Comparison of ENCODE assay signal across 7 cellular contexts in genomic region chr4:189619869-189620268, GRCh38.
DNase-seq lines count a peak whose midpoint lies in the region; ATAC-seq and TF ChIP-seq lines count a peak whose summit lies in the region.
"Not testable (repeated sequence)": the region's sequence is repeated elsewhere in the genome, so short reads cannot be mapped to it uniquely, and the experiment has no call there.

No MANE protein-coding gene starts in this region.

- H3K79me2 ChIP-seq in MM.1S (ENCODE audit: low read length) = not testable (repeated sequence)

- not testable (repeated sequence) for H4K20me1 ChIP-seq in MM.1S (ENCODE audit: insufficient read depth, low read length)

- TF ChIP-seq CTCF in MM.1S (IDR thresholded peaks at IDR 0.05; ENCODE audit: low read length) = not testable (repeated sequence)

- peak; percentile 56 for ATAC-seq in GM18499 (IDR thresholded peaks at IDR 0.05; ENCODE audit: insufficient read depth, unreplicated experiment)
- ATAC-seq in GM19351 (IDR thresholded peaks at IDR 0.05; ENCODE audit: unreplicated experiment) = peak; percentile 47
- ATAC-seq in GM19468 (IDR thresholded peaks at IDR 0.05; ENCODE audit: extremely low read depth, unreplicated experiment) = peak; percentile 32
- ATAC-seq in HG02870 (IDR thresholded peaks at IDR 0.05; ENCODE audit: unreplicated experiment) = peak; percentile 76
- ATAC-seq in HG03432 (IDR thresholded peaks at IDR 0.05; ENCODE audit: unreplicated experiment) = peak; percentile 61
- peak; percentile 15 to 49 for ATAC-seq in left cardiac atrium

- not testable (repeated sequence) for H3K9ac ChIP-seq in MM.1S (ENCODE audit: low read length)

- H3K4me3 ChIP-seq in MM.1S (ENCODE audit: low read length) = not testable (repeated sequence)

- H3K36me3 ChIP-seq in MM.1S (replicated peaks; ENCODE audit: insufficient read depth, low read length) = not testable (repeated sequence)

- H3K9me3 ChIP-seq in MM.1S (replicated peaks; ENCODE audit: insufficient read depth, low read length) = not testable (repeated sequence)

- not testable (repeated sequence) for H3K9me2 ChIP-seq in MM.1S (replicated peaks; ENCODE audit: insufficient read depth, low read length)

- not testable (repeated sequence) for H3K4me1 ChIP-seq in MM.1S (ENCODE audit: low read length)

- not testable (repeated sequence) for H3K4me2 ChIP-seq in MM.1S (ENCODE audit: low read depth, low read length)

- DNase-seq in MM.1S = peak; percentile 38
- DNase-seq in left cardiac atrium = not testable (repeated sequence)

- not testable (repeated sequence) for H2AFZ ChIP-seq in MM.1S (ENCODE audit: low read length)

- not testable (repeated sequence) for H3K27me3 ChIP-seq in MM.1S (replicated peaks; ENCODE audit: insufficient read depth, low read length)

- not testable (repeated sequence) for H3K27ac ChIP-seq in MM.1S (ENCODE audit: low read length)

- H3F3A ChIP-seq in MM.1S (ENCODE audit: insufficient read depth, low read length) = not testable (repeated sequence)

- intact Hi-C loops in left cardiac atrium (cut with DNase I) = not testable (repeated sequence)
